8 cellular contexts compared by ENCODE assay signal in the genomic region with DNA sequence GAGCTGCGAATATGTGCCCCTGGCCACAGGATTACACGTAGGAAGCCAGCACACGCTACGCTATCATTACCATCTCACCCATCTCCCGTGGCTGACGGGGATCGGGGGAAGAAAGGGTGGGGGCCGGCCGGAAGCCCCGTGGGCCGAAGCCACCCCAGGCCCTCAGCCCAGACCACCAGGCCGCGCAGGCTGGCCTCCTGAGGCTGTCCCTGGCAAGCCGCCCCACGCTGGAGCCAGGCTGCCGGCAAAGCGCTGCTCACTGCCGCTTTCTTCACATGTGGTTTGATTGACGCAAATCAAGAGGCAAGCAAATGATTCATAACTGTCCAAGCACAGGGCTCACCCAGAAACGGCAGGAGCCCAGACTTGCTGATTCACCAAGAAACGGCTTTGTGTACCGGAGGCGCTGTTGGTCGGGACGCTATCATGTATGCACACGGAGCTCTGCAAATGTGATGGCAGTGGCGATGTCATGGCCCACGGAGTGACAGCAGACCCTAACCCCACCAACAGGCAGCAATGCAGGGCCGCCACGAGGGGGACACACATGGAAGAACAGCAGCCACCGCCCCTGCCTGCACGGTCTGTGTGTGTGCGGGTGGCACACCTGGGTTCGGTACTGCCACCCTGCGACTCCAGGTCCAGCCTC.
DNase-seq lines count a peak whose midpoint lies in the region; ATAC-seq and TF ChIP-seq lines count a peak whose summit lies in the region.

No MANE protein-coding gene starts in this region.

- no peak overlapping the region for H2AK5ac ChIP-seq in H9 (ENCODE audit: insufficient read length, low read length)

- no peak overlapping the region for H3K4me2 ChIP-seq in H9 (ENCODE audit: insufficient read depth, insufficient read length, low read length)

- no peak for TF ChIP-seq CTCF in H9 (conservative IDR thresholded peaks at IDR 0.05)

- H3K4me3 Mint-ChIP-seq in effector memory CD8-positive, alpha-beta T cell = peak overlapping the region; percentile 88 to 92
- H3K4me3 Mint-ChIP-seq in H9 = no peak overlapping the region

- H3K79me1 ChIP-seq in H9 (ENCODE audit: insufficient read depth, low read depth, low read length, poor library complexity, severe bottlenecking) = no peaks in the 10 kb centered on the region

- peak; percentile 31 for DNase-seq in NCI-H2227 treated with DMSO at 0.1 percent for 48 hours (lab: John Stamatoyannopoulos, UW)
- DNase-seq in activated CD8-positive, alpha-beta memory T cell treated with anti-CD3 and anti-CD28 coated beads, Interleukin-2, amount 50 U/mL, for 1 hour (ENCODE audit: extremely low read depth) = peak; percentile 74
- peak; percentile 78 to 79 (median 79) for DNase-seq in effector memory CD8-positive, alpha-beta T cell
- peak; percentile 94 for DNase-seq in myocyte (ENCODE audit: low read depth)
- DNase-seq in stimulated activated CD8-positive, alpha-beta memory T cell treated with anti-CD3 and anti-CD28 coated beads, Interleukin-7, amount 100 ng/mL, for 48 hours (ENCODE audit: extremely low read depth in 1 of 2, low read depth in 1 of 2) = peak; percentile 56 to 84
- DNase-seq in H9 = no peak
- no peak for DNase-seq in COLO668 (lab: John Stamatoyannopoulos, UW; ENCODE audit: unreplicated experiment)

- no peak overlapping the region for H3K23ac ChIP-seq in H9 (ENCODE audit: insufficient read length, low read depth, low read length)

- no peak overlapping the region for H2BK120ac ChIP-seq in H9 (ENCODE audit: low read depth, low read length, poor library complexity, severe bottlenecking)

- no peak overlapping the region for H4K91ac ChIP-seq in H9 (ENCODE audit: insufficient read length, low read depth, low read length)

- no peaks in the 10 kb centered on the region for H4K20me1 ChIP-seq in H9 (ENCODE audit: control insufficient read depth, insufficient read depth, insufficient read length)

- H2BK20ac ChIP-seq in H9 (ENCODE audit: low read depth, low read length, poor library complexity, severe bottlenecking) = no peak overlapping the region

- no CpG with 5 or more reads among the region's 35 CpGs for WGBS in H9 (ENCODE audit: extremely low coverage, insufficient read length, low lambda C conversion rate)

- H3K79me2 ChIP-seq in H9 (ENCODE audit: insufficient read depth, low read length) = peaks cover 4% of the 10 kb centered on the region; the same call in 1 of the 2 replicates

- H3K4me1 ChIP-seq in H9 (ENCODE audit: insufficient read depth, low read length) = no peaks in the 10 kb centered on the region

- H2BK15ac ChIP-seq in H9 (ENCODE audit: low read depth, low read length) = no peak overlapping the region

- H3K9me3 ChIP-seq in H9 (ENCODE audit: control insufficient read depth, low read depth, low read length) = no peaks in the 10 kb centered on the region

- H4K5ac ChIP-seq in H9 (ENCODE audit: insufficient read length, low read depth, low read length) = no peak overlapping the region

- peaks cover 4% of the 10 kb centered on the region for H3K36me3 Mint-ChIP-seq in effector memory CD8-positive, alpha-beta T cell (ENCODE audit: insufficient read depth)
- no peaks in the 10 kb centered on the region for H3K36me3 Mint-ChIP-seq in H9 (ENCODE audit: insufficient read depth in 1 of 3, low read depth in 3 of 3)

- no peak overlapping the region for H3K18ac ChIP-seq in H9 (ENCODE audit: insufficient read length, low read depth, low read length)

- no peaks in the 10 kb centered on the region for H3K27me3 ChIP-seq in H9 (ENCODE audit: insufficient read depth, low read length)

- no peak overlapping the region for H2BK12ac ChIP-seq in H9 (ENCODE audit: insufficient read length, low read depth, low read length)

- H3K4me1 Mint-ChIP-seq in effector memory CD8-positive, alpha-beta T cell (ENCODE audit: low read depth in 2 of 2) = peaks cover 41 to 48% of the 10 kb centered on the region in 2 donors
- H3K4me1 Mint-ChIP-seq in H9 = peaks cover 30 to 35% of the 10 kb centered on the region in 2 experiments

- no peak overlapping the region for H2BK5ac ChIP-seq in H9 (ENCODE audit: insufficient read length, low read length)

- H2AFZ ChIP-seq in H9 (ENCODE audit: low read length) = no peak overlapping the region

- H3K9me3 Mint-ChIP-seq in effector memory CD8-positive, alpha-beta T cell = no peaks in the 10 kb centered on the region
- H3K9me3 Mint-ChIP-seq in H9 = no peaks in the 10 kb centered on the region

- no peak overlapping the region; the same call in 1 of the 2 replicates for H3K14ac ChIP-seq in H9 (ENCODE audit: insufficient read depth, low read length)

- H3K9ac ChIP-seq in H9 (ENCODE audit: extremely low read depth, insufficient read length, low read length) = no peak overlapping the region

- no peak overlapping the region for H3K56ac ChIP-seq in H9 (ENCODE audit: insufficient read length, low read depth, low read length)

- peak; percentile 76 for ATAC-seq in GM18861 (IDR thresholded peaks at IDR 0.05; ENCODE audit: unreplicated experiment)
- ATAC-seq in effector memory CD8-positive, alpha-beta T cell (replicated peaks) = peak; percentile 91

- no peaks in the 10 kb centered on the region for H3K27me3 Mint-ChIP-seq in effector memory CD8-positive, alpha-beta T cell
- H3K27me3 Mint-ChIP-seq in H9 (ENCODE audit: low read depth) = no peaks in the 10 kb centered on the region

- H3K27ac ChIP-seq in H9 (ENCODE audit: insufficient read length, low read depth, low read length) = no peak overlapping the region

- H3T11ph ChIP-seq in H9 (ENCODE audit: low read length) = no peak overlapping the region

- no peaks in the 10 kb centered on the region for H3K23me2 ChIP-seq in H9 (ENCODE audit: insufficient read length, low read depth, low read length, poor library complexity, severe bottlenecking)

- no peak overlapping the region for H3K4ac ChIP-seq in H9 (ENCODE audit: low read depth, low read length)

- H3K27ac Mint-ChIP-seq in effector memory CD8-positive, alpha-beta T cell = peak overlapping the region; percentile 97 to 99
- H3K27ac Mint-ChIP-seq in H9 = 0 out of 7 replicates have a peak overlapping the region, but pooled peaks of 1 of the 3 experiments have one; percentile 29

- no peak overlapping the region for H4K8ac ChIP-seq in H9 (replicated peaks; ENCODE audit: insufficient read length, low read depth, low read length)

Comparison
In these comparisons a context has a peak if more than half of its experiments do, and no peak if none do; other contexts are left out.
1. DNase-seq: peak in NCI-H2227 treated with DMSO at 0.1 percent for 48 hours (single experiment), activated CD8-positive, alpha-beta memory T cell treated with anti-CD3 and anti-CD28 coated beads, Interleukin-2, amount 50 U/mL, for 1 hour (single experiment), effector memory CD8-positive, alpha-beta T cell (3 of 3), myocyte (single experiment) and stimulated activated CD8-positive, alpha-beta memory T cell treated with anti-CD3 and anti-CD28 coated beads, Interleukin-7, amount 100 ng/mL, for 48 hours (2 of 2); none in H9 (single experiment) and COLO668 (single experiment).
2. H3K4me3 Mint-ChIP-seq: peak in effector memory CD8-positive, alpha-beta T cell (2 of 2); none in H9 (0 of 2).